Comparison of ENCODE assay signal across 1 cellular context in the genomic region with DNA sequence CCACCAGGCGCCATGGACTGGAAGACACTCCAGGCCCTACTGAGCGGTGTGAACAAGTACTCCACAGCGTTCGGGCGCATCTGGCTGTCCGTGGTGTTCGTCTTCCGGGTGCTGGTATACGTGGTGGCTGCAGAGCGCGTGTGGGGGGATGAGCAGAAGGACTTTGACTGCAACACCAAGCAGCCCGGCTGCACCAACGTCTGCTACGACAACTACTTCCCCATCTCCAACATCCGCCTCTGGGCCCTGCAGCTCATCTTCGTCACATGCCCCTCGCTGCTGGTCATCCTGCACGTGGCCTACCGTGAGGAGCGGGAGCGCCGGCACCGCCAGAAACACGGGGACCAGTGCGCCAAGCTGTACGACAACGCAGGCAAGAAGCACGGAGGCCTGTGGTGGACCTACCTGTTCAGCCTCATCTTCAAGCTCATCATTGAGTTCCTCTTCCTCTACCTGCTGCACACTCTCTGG.
TF ChIP-seq lines count a peak whose summit lies in the region.

No MANE protein-coding gene starts in this region.

TF ChIP-seq in K562, 482 proteins besides CTCF, POLR2A, EP300 and RAD21:
- TF ChIP-seq, protein P1, sequence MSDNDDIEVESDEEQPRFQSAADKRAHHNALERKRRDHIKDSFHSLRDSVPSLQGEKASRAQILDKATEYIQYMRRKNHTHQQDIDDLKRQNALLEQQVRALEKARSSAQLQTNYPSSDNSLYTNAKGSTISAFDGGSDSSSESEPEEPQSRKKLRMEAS (CRISPR knock-in tag; IDR thresholded peaks at IDR 0.05): peak; percentile 38; the same call in 1 of the 2 replicates
- TF ChIP-seq, protein P2, sequence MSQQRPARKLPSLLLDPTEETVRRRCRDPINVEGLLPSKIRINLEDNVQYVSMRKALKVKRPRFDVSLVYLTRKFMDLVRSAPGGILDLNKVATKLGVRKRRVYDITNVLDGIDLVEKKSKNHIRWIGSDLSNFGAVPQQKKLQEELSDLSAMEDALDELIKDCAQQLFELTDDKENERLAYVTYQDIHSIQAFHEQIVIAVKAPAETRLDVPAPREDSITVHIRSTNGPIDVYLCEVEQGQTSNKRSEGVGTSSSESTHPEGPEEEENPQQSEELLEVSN (IDR thresholded peaks at IDR 0.05; ENCODE audit: borderline replicate concordance in 1 of 2, extremely low read depth in 1 of 2, insufficient read depth in 1 of 2, insufficient read length in 1 of 2, low read depth in 1 of 2, low read length in 1 of 2, poor library complexity in 1 of 2, severe bottlenecking in 1 of 2): peak; percentile 40 to 74
- TF ChIP-seq, protein P3, sequence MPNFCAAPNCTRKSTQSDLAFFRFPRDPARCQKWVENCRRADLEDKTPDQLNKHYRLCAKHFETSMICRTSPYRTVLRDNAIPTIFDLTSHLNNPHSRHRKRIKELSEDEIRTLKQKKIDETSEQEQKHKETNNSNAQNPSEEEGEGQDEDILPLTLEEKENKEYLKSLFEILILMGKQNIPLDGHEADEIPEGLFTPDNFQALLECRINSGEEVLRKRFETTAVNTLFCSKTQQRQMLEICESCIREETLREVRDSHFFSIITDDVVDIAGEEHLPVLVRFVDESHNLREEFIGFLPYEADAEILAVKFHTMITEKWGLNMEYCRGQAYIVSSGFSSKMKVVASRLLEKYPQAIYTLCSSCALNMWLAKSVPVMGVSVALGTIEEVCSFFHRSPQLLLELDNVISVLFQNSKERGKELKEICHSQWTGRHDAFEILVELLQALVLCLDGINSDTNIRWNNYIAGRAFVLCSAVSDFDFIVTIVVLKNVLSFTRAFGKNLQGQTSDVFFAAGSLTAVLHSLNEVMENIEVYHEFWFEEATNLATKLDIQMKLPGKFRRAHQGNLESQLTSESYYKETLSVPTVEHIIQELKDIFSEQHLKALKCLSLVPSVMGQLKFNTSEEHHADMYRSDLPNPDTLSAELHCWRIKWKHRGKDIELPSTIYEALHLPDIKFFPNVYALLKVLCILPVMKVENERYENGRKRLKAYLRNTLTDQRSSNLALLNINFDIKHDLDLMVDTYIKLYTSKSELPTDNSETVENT (CRISPR knock-in tag; IDR thresholded peaks at IDR 0.05): 0 out of 2 replicates have a peak, but pooled peaks have one; percentile 10
- TF ChIP-seq L3MBTL2 (IDR thresholded peaks at IDR 0.05): peak; percentile 50; the same call in 1 of the 2 replicates
- TF ChIP-seq BHLHE40 (IDR thresholded peaks at IDR 0.05; ENCODE audit: low read length): 0 out of 2 replicates have a peak, but pooled peaks have one; percentile 33
- no peak for TF ChIP-seq NFATC3 (IDR thresholded peaks at IDR 0.05)
